14 cellular contexts compared by ENCODE assay signal in the genomic region with DNA sequence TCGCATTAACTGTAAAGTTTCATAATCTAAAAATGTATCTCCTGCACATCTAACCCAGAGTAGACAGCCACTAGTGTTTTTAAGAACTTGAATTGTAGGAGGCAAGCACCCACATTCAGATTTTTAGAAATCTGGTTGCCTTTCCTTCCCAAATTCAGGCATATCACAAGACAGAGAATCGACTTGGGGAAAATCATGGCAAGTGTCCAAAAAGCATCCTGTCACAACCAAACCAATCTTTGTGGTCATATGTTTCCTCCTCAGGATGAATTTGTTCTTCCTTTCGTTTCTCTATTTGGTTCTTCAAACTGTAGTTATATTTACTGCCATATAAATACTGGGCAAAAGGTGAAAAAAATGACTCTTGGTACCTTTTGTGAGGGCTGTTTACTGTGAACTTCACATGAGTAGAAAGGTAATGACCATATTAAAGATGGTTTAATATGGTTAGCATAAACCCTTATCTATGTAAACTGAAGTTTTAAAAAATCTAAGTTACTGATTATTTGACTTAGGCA.
DNase-seq lines count a peak whose midpoint lies in the region; ATAC-seq and TF ChIP-seq lines count a peak whose summit lies in the region.
"Had no signal": no experiment of that assay in that cellular context is flagged by ENCODE, and none has a peak within 500 bp of the region (broad histone marks: within the 10 kb centered on the region; RNA-seq: fewer than 3 reads in every experiment).

No MANE protein-coding gene starts in this region.

- peaks cover 3 to 12% of the 10 kb centered on the region in 2 experiments for H3K4me1 ChIP-seq in neutrophil (ENCODE audit: control insufficient read depth in 1 of 2, insufficient read depth in 1 of 2, low read depth in 1 of 2, low read length in 1 of 2)
- H3K4me1 ChIP-seq: right lobe of liver had no signal

- H3K27ac ChIP-seq in VCaP (peak overlapping the region; percentile 15; the same call in 1 of the 2 replicates), neutrophil (peak overlapping the region; percentile 16), RWPE1 (no peak overlapping the region)
- H3K27ac ChIP-seq: KMS-11, right lobe of liver had no signal

- CTCF ChIA-PET in RWPE1 (lab: Yijun Ruan, JAX) = interaction anchor here (0.8 to 1.0 kb wide), 2 partner anchors 10 to 44 kb away, joined by 3 read pairs; no protein-coding TSS in a partner anchor

- ATAC-seq in GM19324 (IDR thresholded peaks at IDR 0.05; ENCODE audit: low FRiP score, unreplicated experiment) = no peak
- ATAC-seq: CD8-positive, alpha-beta T cell; right lobe of liver had no signal

- DNase-seq in GF-D8 (lab: John Stamatoyannopoulos, UW) = peak; percentile 11
- DNase-seq in M059J (ENCODE audit: low read depth) = peak; percentile 37
- DNase-seq in middle frontal gyrus (ENCODE audit: extremely low spot score, low spot score) = no peak
- DNase-seq in RWPE1 (ENCODE audit: low spot score) = no peak
- DNase-seq: activated naive CD8-positive, alpha-beta T cell treated with anti-CD3 and anti-CD28 coated beads, Interleukin-2, amount 10 ng/mL, durations not matched to agents 7 days and 5 days; CD8-positive, alpha-beta T cell; NK-92 treated with Interleukin-12 subunit alpha and Interleukin-12 subunit beta, amount 100 ng/mL, for 24 hours; right lobe of liver; stimulated activated CD4-positive, alpha-beta T cell treated with anti-CD3 and anti-CD28 coated beads, Interleukin-4, amount 100 ng/mL, for 1 hour; SW 1271 had no signal

- H3K9me3 ChIP-seq in neutrophil = no peaks in the 10 kb centered on the region
- H3K9me3 ChIP-seq: right lobe of liver had no signal

- POLR2A ChIA-PET in RWPE1 (lab: Yijun Ruan, JAX; ENCODE audit: low non-redundant PET) = no interaction called here

- no peak overlapping the region for H3K4me3 ChIP-seq in neutrophil (ENCODE audit: low read depth in 1 of 2, low read length in 1 of 2)
- H3K4me3 ChIP-seq: right lobe of liver had no signal

- TF ChIP-seq CTCF in VCaP (conservative IDR thresholded peaks at IDR 0.05) = no peak
- no peak for TF ChIP-seq CTCF in neutrophil (IDR thresholded peaks at IDR 0.05)
- no peak for TF ChIP-seq CTCF in RWPE1 (conservative IDR thresholded peaks at IDR 0.05; ENCODE audit: low read depth)

- no peaks in the 10 kb centered on the region for H3K27me3 ChIP-seq in neutrophil
- H3K27me3 ChIP-seq: right lobe of liver had no signal

- H3K36me3 ChIP-seq in neutrophil = no peaks in the 10 kb centered on the region
- H3K36me3 ChIP-seq: right lobe of liver had no signal

Comparison
In these comparisons a context has a peak if more than half of its experiments do, and no peak if none do; other contexts are left out.
1. DNase-seq: peak in GF-D8 (single experiment) and M059J (single experiment); none in middle frontal gyrus (single experiment) and RWPE1 (single experiment).